In genomic region chr12:25734529-25735180, GRCh38 we compare ENCODE assay signal across 17 cellular contexts.
A peak's percentile ranks its signal among the peaks of the same experiment; 100 is the strongest.
DNase-seq lines count a peak whose midpoint lies in the region; ATAC-seq, FAIRE-seq and TF ChIP-seq lines count a peak whose summit lies in the region.
"Had no signal": no experiment of that assay in that cellular context is flagged by ENCODE, and none has a peak within 500 bp of the region (broad histone marks: within the 10 kb centered on the region; RNA-seq: fewer than 3 reads in every experiment).

No MANE protein-coding gene starts in this region.

- ATAC-seq in HG02588 (IDR thresholded peaks at IDR 0.05; ENCODE audit: unreplicated experiment) (peak; percentile 67), HG03442 (IDR thresholded peaks at IDR 0.05; ENCODE audit: unreplicated experiment) (peak; percentile 69), pancreas (no peak)
- ATAC-seq: effector memory CD8-positive, alpha-beta T cell had no signal

- no peak overlapping the region for H3K27ac ChIP-seq in GM23248
- H3K27ac ChIP-seq in pancreas, result no peak overlapping the region
- H3K27ac ChIP-seq in mesenchymal stem cell (ENCODE audit: low read length, poor library complexity, severe bottlenecking), result no peak overlapping the region
- H3K27ac ChIP-seq: brain microvascular endothelial cell, transverse colon had no signal

- peak; percentile 23 for FAIRE-seq in A204.1 (lab: Jason Lieb, UNC)
- peak; percentile 51 for FAIRE-seq in GM19239 (lab: Jason Lieb, UNC)
- FAIRE-seq in pancreas (lab: Jason Lieb, UNC), result no peak
- FAIRE-seq: frontal cortex had no signal

- H3K36me3 ChIP-seq in GM23248 (ENCODE audit: low read depth) (no peaks in the 10 kb centered on the region), pancreas (no peaks in the 10 kb centered on the region), mesenchymal stem cell (ENCODE audit: control insufficient read depth in 1 of 2, insufficient read depth in 2 of 2, low read depth in 1 of 2, low read length in 2 of 2) (no peaks in the 10 kb centered on the region)
- H3K36me3 ChIP-seq: brain microvascular endothelial cell, transverse colon had no signal

- H3K79me2 ChIP-seq in GM23248 (ENCODE audit: insufficient read depth), result no peaks in the 10 kb centered on the region

- H3K9me3 ChIP-seq in GM23248 (ENCODE audit: low read depth), result no peaks in the 10 kb centered on the region
- H3K9me3 ChIP-seq in pancreas, result no peaks in the 10 kb centered on the region
- H3K9me3 ChIP-seq in mesenchymal stem cell (ENCODE audit: control insufficient read depth, low read length), result no peaks in the 10 kb centered on the region
- H3K9me3 ChIP-seq: transverse colon had no signal

- H3K79me1 ChIP-seq in mesenchymal stem cell (replicated peaks; ENCODE audit: low read length, poor library complexity, severe bottlenecking), result no peaks in the 10 kb centered on the region

- no peak for TF ChIP-seq CTCF in pancreas (IDR thresholded peaks at IDR 0.05)

- H3K23ac ChIP-seq in mesenchymal stem cell (ENCODE audit: low read length in 2 of 2), result no peak overlapping the region

- in situ Hi-C loops in GM23248 (cut with MboI), result no loop called here

- H3K9ac ChIP-seq in GM23248, result no peak overlapping the region
- no peak overlapping the region for H3K9ac ChIP-seq in mesenchymal stem cell (ENCODE audit: low read length)

- H2BK5ac ChIP-seq in mesenchymal stem cell (ENCODE audit: low read depth, low read length, poor library complexity, severe bottlenecking), result no peak overlapping the region

- H3K27me3 ChIP-seq in GM23248 (replicated peaks; ENCODE audit: insufficient read depth), result no peaks in the 10 kb centered on the region
- no peaks in the 10 kb centered on the region for H3K27me3 ChIP-seq in pancreas
- no peaks in the 10 kb centered on the region for H3K27me3 ChIP-seq in mesenchymal stem cell (ENCODE audit: control insufficient read depth in 1 of 2, insufficient read depth in 1 of 2, low read length in 2 of 2)
- H3K27me3 ChIP-seq: brain microvascular endothelial cell, transverse colon had no signal

- no peak overlapping the region for H2BK120ac ChIP-seq in mesenchymal stem cell (ENCODE audit: low read depth, low read length)

- H3K4ac ChIP-seq in mesenchymal stem cell (ENCODE audit: low read depth in 1 of 2, low read length in 2 of 2), result no peak overlapping the region

- no peak overlapping the region for H4K8ac ChIP-seq in mesenchymal stem cell (ENCODE audit: low read length)

- no peak overlapping the region for H2BK12ac ChIP-seq in mesenchymal stem cell (ENCODE audit: low read length in 2 of 2)

- H3K4me1 ChIP-seq in GM23248 (ENCODE audit: insufficient read depth), result no peaks in the 10 kb centered on the region
- no peaks in the 10 kb centered on the region for H3K4me1 ChIP-seq in pancreas
- H3K4me1 ChIP-seq in mesenchymal stem cell (ENCODE audit: control insufficient read depth, insufficient read depth, low read depth, low read length), result no peaks in the 10 kb centered on the region
- H3K4me1 ChIP-seq: transverse colon had no signal

- H2AK5ac ChIP-seq in mesenchymal stem cell (ENCODE audit: low read length, severe bottlenecking), result no peak overlapping the region

- no peak overlapping the region for H2BK15ac ChIP-seq in mesenchymal stem cell (ENCODE audit: low read depth, poor library complexity, severe bottlenecking)

- no peaks in the 10 kb centered on the region for H4K20me1 ChIP-seq in GM23248 (ENCODE audit: insufficient read depth)

- H4K91ac ChIP-seq in mesenchymal stem cell (ENCODE audit: low read length), result no peak overlapping the region

- H2AFZ ChIP-seq in GM23248 (no peak overlapping the region), mesenchymal stem cell (ENCODE audit: low read depth, low read length) (no peak overlapping the region)

- DNase-seq in GM19239 (ENCODE audit: insufficient read length, low spot score) (no peak), GM23248 (no peak), pancreas (no peak), mesenchymal stem cell (no peak)
- DNase-seq in effector CD4-positive, alpha-beta T cell, result no peak
- DNase-seq: activated naive CD4-positive, alpha-beta T cell treated with Interleukin-2 at 50 U/mL for 16 hours; brain microvascular endothelial cell; effector memory CD8-positive, alpha-beta T cell; immature natural killer cell; NCI-H1417; NCI-H510A; T1000; transverse colon had no signal

- H3F3A ChIP-seq in GM23248 (ENCODE audit: insufficient read depth), result no peaks in the 10 kb centered on the region

- intact Hi-C loops in pancreas (cut with DNase I), result no loop called here

- H3K4me2 ChIP-seq in GM23248 (ENCODE audit: unreplicated experiment) (no peak overlapping the region), mesenchymal stem cell (ENCODE audit: low read length, poor library complexity, severe bottlenecking) (no peak overlapping the region)

- H3K14ac ChIP-seq in mesenchymal stem cell (ENCODE audit: low read length in 2 of 2), result no peak overlapping the region

- no peaks in the 10 kb centered on the region; the same call in 1 of the 2 replicates for H3K9me2 ChIP-seq in GM23248 (ENCODE audit: insufficient read depth)

- 81 to 95% methylated on average over 1 of the region's 1 CpG for WGBS in GM23248 (ENCODE audit: low coverage in 1 of 2, low lambda C conversion rate in 2 of 2, missing lambda C conversion rate in 2 of 2), 2 experiments
- WGBS in pancreas, 2 donors, result 79 to 85% methylated on average over 1 of the region's 1 CpG
- 100% methylated on average over 1 of the region's 1 CpG for WGBS in mesenchymal stem cell

- H3K4me3 ChIP-seq in GM23248 (no peak overlapping the region), pancreas (no peak overlapping the region), mesenchymal stem cell (ENCODE audit: insufficient read depth in 1 of 2, low read depth in 1 of 2, low read length in 2 of 2) (no peak overlapping the region)
- H3K4me3 ChIP-seq: transverse colon had no signal

- H3K18ac ChIP-seq in mesenchymal stem cell (ENCODE audit: low read depth in 1 of 2, low read length in 2 of 2), result no peak overlapping the region

Comparison
In these comparisons a context has a peak if more than half of its experiments do, and no peak if none do; other contexts are left out.
1. ATAC-seq: peak in HG02588 (single experiment) and HG03442 (single experiment); none in pancreas (0 of 4).